Comparison of ENCODE assay signal across 1 cellular context in the genomic region with DNA sequence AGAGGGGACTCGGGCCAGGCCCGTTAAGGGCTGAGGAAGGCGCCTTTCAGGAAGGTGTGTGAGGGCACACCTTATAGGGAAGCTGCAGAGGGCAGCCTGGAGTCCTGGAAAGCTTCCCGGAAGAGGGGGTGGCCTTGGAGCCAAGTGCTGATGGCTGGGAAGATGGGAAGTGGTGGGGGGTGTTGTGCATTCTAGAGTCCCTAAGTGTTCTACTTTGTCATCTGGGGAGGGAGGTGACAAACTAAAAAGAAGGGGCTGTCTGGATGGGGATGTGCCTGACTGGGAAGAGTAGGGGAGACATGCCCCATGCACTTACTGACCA.
TF ChIP-seq lines count a peak whose summit lies in the region.

No MANE protein-coding gene starts in this region.

TF ChIP-seq in HCT116, 20 proteins besides CTCF, POLR2A, EP300 and RAD21:
- TF ChIP-seq ZFX (IDR thresholded peaks at IDR 0.05) (no peak), TCF7L2 (IDR thresholded peaks at IDR 0.05; ENCODE audit: borderline replicate concordance, extremely low read depth, insufficient read depth, insufficient read length) (no peak), FOSL1 (IDR thresholded peaks at IDR 0.05; ENCODE audit: low read depth) (no peak), EZH2 (IDR thresholded peaks at IDR 0.05) (no peak), ZNF274 (IDR thresholded peaks at IDR 0.05; ENCODE audit: low read depth, low read length) (no peak), CEBPB (IDR thresholded peaks at IDR 0.05; ENCODE audit: low read depth) (no peak), SRF (IDR thresholded peaks at IDR 0.05; ENCODE audit: low read depth) (no peak)
- TF ChIP-seq, protein P1, sequence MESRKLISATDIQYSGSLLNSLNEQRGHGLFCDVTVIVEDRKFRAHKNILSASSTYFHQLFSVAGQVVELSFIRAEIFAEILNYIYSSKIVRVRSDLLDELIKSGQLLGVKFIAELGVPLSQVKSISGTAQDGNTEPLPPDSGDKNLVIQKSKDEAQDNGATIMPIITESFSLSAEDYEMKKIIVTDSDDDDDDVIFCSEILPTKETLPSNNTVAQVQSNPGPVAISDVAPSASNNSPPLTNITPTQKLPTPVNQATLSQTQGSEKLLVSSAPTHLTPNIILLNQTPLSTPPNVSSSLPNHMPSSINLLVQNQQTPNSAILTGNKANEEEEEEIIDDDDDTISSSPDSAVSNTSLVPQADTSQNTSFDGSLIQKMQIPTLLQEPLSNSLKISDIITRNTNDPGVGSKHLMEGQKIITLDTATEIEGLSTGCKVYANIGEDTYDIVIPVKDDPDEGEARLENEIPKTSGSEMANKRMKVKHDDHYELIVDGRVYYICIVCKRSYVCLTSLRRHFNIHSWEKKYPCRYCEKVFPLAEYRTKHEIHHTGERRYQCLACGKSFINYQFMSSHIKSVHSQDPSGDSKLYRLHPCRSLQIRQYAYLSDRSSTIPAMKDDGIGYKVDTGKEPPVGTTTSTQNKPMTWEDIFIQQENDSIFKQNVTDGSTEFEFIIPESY (IDR thresholded peaks at IDR 0.05; ENCODE audit: extremely low read depth, insufficient replicate concordance, low read length): no peak
